Comparison of ENCODE assay signal across 28 cellular contexts in the genomic region with DNA sequence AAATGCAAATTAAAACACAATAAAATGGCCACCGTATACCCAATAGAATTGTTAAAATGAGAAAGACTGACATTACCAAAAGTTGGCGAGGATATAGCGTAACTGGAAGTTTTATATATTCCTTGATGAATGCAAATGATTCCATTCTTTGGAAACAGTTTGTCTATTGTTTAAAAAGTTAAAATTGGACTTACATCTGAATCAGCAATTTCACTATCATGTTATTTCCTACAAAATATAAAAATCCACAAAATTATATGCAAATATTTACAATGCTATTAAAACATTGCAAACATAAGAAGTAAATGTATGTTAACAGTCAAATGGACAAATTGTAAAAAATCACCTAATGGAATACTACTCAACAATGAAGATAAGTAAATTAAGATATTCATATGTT.
"Had no signal": no experiment of that assay in that cellular context is flagged by ENCODE, and none has a peak within 500 bp of the region (broad histone marks: within the 10 kb centered on the region; RNA-seq: fewer than 3 reads in every experiment).

No MANE protein-coding gene starts in this region.

- DNase-seq: activated B cell treated with CpG ODN at 0.5 μM for 24 hours; activated CD4-positive, alpha-beta memory T cell treated with anti-CD3 and anti-CD28 coated beads for 36 hours; activated CD4-positive, alpha-beta T cell treated with anti-CD3 and anti-CD28 coated beads for 4 hours; activated CD4-positive, alpha-beta T cell treated with anti-CD3 and anti-CD28 coated beads, Interleukin-2, amount 10 ng/mL, durations not matched to agents 24 days and 14 days; activated CD4-positive, alpha-beta T cell treated with anti-CD3 and anti-CD28 coated beads, Interleukin-2, amount 50 U/mL, for 1 hour; activated CD4-positive, alpha-beta T cell treated with anti-CD3 and anti-CD28 coated beads, Interleukin-2, amount 50 U/mL, for 4 hours; activated CD4-positive, CD25-positive, alpha-beta regulatory T cell treated with anti-CD3 and anti-CD28 coated beads, Interleukin-2, amount 50 U/mL, for 72 hours; activated CD8-positive, alpha-beta memory T cell treated with anti-CD3 and anti-CD28 coated beads, Interleukin-2, amount 50 U/mL, for 4 hours; activated CD8-positive, alpha-beta T cell treated with anti-CD3 and anti-CD28 coated beads for 36 hours; activated effector memory CD4-positive, alpha-beta T cell treated with Interleukin-2 at 50 U/mL for 16 hours; activated gamma-delta T cell; activated naive CD4-positive, alpha-beta T cell treated with anti-CD3 and anti-CD28 coated beads, Interleukin-2, amount 10 ng/mL, durations not matched to agents 7 days and 5 days; activated naive CD4-positive, alpha-beta T cell treated with Interleukin-2 at 50 U/mL for 16 hours; activated naive CD8-positive, alpha-beta T cell treated with anti-CD3 and anti-CD28 coated beads, Interleukin-2, amount 10 ng/mL, durations not matched to agents 7 days and 5 days; activated naive CD8-positive, alpha-beta T cell treated with anti-CD3 and anti-CD28 coated beads, Interleukin-2, amount 50 U/mL, for 24 hours; activated T-cell treated with anti-CD3 and anti-CD28 coated beads for 4 hours; activated T-cell treated with anti-CD3 and anti-CD28 coated beads, Interleukin-2, amount 50 U/mL, for 1 hour; activated T-cell treated with anti-CD3 and anti-CD28 coated beads, Interleukin-2, amount 50 U/mL, for 4 hours; amygdala; anterior cingulate cortex; caudate nucleus; T-helper 1 cell; T-helper 2 cell; T-helper 9 cell had no signal

- H3K9me3 ChIP-seq: ascending aorta had no signal

- H3K27me3 ChIP-seq: ascending aorta, cardiac muscle cell had no signal

- H3K4me1 ChIP-seq: ascending aorta had no signal

- H3K36me3 ChIP-seq: ascending aorta, cardiac muscle cell had no signal

- H3K27ac ChIP-seq: ascending aorta, cardiac muscle cell, VCaP had no signal

- ATAC-seq: activated CD8-positive, alpha-beta T cell treated with anti-CD3 and anti-CD28 coated beads for 36 hours; activated naive CD8-positive, alpha-beta T cell treated with anti-CD3 and anti-CD28 coated beads, Interleukin-2, amount 50 U/mL, for 24 hours; activated T-cell treated with anti-CD3 and anti-CD28 coated beads, Interleukin-2, amount 50 U/mL, for 4 hours had no signal

- FAIRE-seq: bronchial epithelial cell had no signal

- H3K4me3 ChIP-seq: ascending aorta, cardiac muscle cell had no signal
